ENCODE assay signal across 8 cellular contexts in genomic region chr9:97013151-97014132, GRCh38. TPM values are rescaled to one million over a fixed set of nuclear protein-coding genes. Genes with fewer than 3 reads are reported as not detected.
A peak's percentile ranks its signal among the peaks of the same experiment; 100 is the strongest.
DNase-seq lines count a peak whose midpoint lies in the region; ATAC-seq, FAIRE-seq and TF ChIP-seq lines count a peak whose summit lies in the region.
"Not testable (repeated sequence)": the region's sequence is repeated elsewhere in the genome, so short reads cannot be mapped to it uniquely, and the experiment has no call there.

No MANE protein-coding gene starts in this region.

- H3K4me1 Mint-ChIP-seq in activated CD4-positive, alpha-beta T cell treated with anti-CD3 and anti-CD28 coated beads, Interleukin-2, amount 10 ng/mL, durations not matched to agents 24 days and 14 days: peaks cover 13% of the 10 kb centered on the region

- not testable (repeated sequence) for H3K9me3 Mint-ChIP-seq in activated CD4-positive, alpha-beta T cell treated with anti-CD3 and anti-CD28 coated beads, Interleukin-2, amount 10 ng/mL, durations not matched to agents 24 days and 14 days

- ATAC-seq in HG03439 (IDR thresholded peaks at IDR 0.05; ENCODE audit: unreplicated experiment) (peak; percentile 89), left colon (peak; percentile 98)

- DNase-seq in Ammon's horn (ENCODE audit: low spot score) (peak; percentile 77), NCI-H524 (lab: John Stamatoyannopoulos, UW) (peak; percentile 54 to 83), coronary artery (ENCODE audit: low spot score) (peak; percentile 80), left colon (peak; percentile 79 to 80)
- not testable (repeated sequence) for DNase-seq in GM19239 (ENCODE audit: insufficient read length, low spot score)
- DNase-seq in activated CD4-positive, alpha-beta T cell treated with anti-CD3 and anti-CD28 coated beads, Interleukin-2, amount 10 ng/mL, durations not matched to agents 24 days and 14 days: peak; percentile 93
- DNase-seq in stimulated activated CD4-positive, alpha-beta T cell treated with anti-CD3 and anti-CD28 coated beads, Interleukin-1b, Interleukin-23, amount 100 ng/mL, for 4 hours (ENCODE audit: low read depth in 2 of 2): peak; percentile 49 to 60

- not testable (repeated sequence) for H3K36me3 Mint-ChIP-seq in activated CD4-positive, alpha-beta T cell treated with anti-CD3 and anti-CD28 coated beads, Interleukin-2, amount 10 ng/mL, durations not matched to agents 24 days and 14 days (ENCODE audit: low read depth)

- FAIRE-seq in GM19239 (lab: Jason Lieb, UNC): peak; percentile 95

- TF ChIP-seq CTCF in coronary artery (IDR thresholded peaks at IDR 0.05): not testable (repeated sequence)

- peak overlapping the region; percentile 93 for H3K27ac Mint-ChIP-seq in activated CD4-positive, alpha-beta T cell treated with anti-CD3 and anti-CD28 coated beads, Interleukin-2, amount 10 ng/mL, durations not matched to agents 24 days and 14 days

- peak overlapping the region; percentile 55 to 91 for H3K27ac ChIP-seq in coronary artery

- intact Hi-C loops in activated CD4-positive, alpha-beta T cell treated with anti-CD3 and anti-CD28 coated beads, Interleukin-2, amount 10 ng/mL, durations not matched to agents 24 days and 14 days (cut with micrococcal nuclease): loop anchor here (5.0 kb wide), 2 partner anchors 156 to 596 kb away; partner anchors contain the start of gene ZNF367
- intact Hi-C loops in left colon (cut with DNase I, micrococcal nuclease): not testable (repeated sequence)

- peak overlapping the region; percentile 88 for H3K4me3 Mint-ChIP-seq in activated CD4-positive, alpha-beta T cell treated with anti-CD3 and anti-CD28 coated beads, Interleukin-2, amount 10 ng/mL, durations not matched to agents 24 days and 14 days

- peak overlapping the region; percentile 81 for H3K4me3 ChIP-seq in coronary artery

- not testable (repeated sequence) for H3K27me3 Mint-ChIP-seq in activated CD4-positive, alpha-beta T cell treated with anti-CD3 and anti-CD28 coated beads, Interleukin-2, amount 10 ng/mL, durations not matched to agents 24 days and 14 days

RNA-seq across cellular contexts. Expression of gene CTSV, which starts 25.5 kb away (rescaled TPM):
- total RNA-seq in activated CD4-positive, alpha-beta T cell treated with anti-CD3 and anti-CD28 coated beads, Interleukin-2, amount 10 ng/mL, durations not matched to agents 24 days and 14 days: 0.45 and 0.51 TPM in 2 replicates
- 1 to 10 TPM; 4.0 to 5.4 TPM for total RNA-seq in left colon
